In the genomic region with DNA sequence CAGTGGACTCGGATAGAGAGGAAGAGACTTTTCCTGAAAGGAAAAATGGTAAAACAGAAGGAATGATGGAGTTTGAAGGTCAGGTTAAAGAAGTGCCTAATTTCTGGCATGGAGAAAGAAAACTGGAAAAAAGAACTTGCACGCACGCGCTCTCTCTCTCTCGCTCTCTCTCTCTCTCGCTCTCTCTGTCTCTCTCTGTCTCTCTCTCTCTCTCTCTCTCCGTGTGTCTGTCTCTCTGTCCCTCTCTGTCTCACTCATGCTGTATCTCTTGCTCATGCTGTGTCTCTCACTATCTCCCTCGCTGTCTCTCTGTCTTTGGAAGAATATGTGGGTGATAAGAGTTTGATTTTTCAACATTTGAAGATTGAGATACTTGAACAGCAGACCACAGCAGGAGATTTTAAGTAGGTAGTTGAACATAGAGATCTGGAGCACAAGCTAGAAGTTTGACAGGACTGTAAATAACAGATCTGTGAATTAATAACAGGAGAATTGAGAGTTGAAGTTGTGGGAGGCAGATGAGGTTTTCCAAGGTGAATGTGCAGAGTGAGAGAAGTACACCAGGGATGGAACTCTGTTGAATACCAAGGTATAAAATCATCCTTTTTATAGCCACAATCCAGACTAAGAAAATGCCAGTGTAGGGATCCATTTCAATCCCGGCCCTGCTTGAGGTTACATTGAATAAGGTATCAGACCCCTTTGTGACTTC, we compare ENCODE assay signal across 14 cellular contexts. TPM values are rescaled to one million over a fixed set of nuclear protein-coding genes. Genes with fewer than 3 reads are reported as not detected.
DNase-seq lines count a peak whose midpoint lies in the region; ATAC-seq and TF ChIP-seq lines count a peak whose summit lies in the region.
"Had no signal": no experiment of that assay in that cellular context is flagged by ENCODE, and none has a peak within 500 bp of the region (broad histone marks: within the 10 kb centered on the region; RNA-seq: fewer than 3 reads in every experiment).

No MANE protein-coding gene starts in this region.

- no peak for TF ChIP-seq RAD21 in IMR-90 (IDR thresholded peaks at IDR 0.05; ENCODE audit: low read length)

- no peak overlapping the region for H4K5ac ChIP-seq in IMR-90 (ENCODE audit: low read depth, low read length)

- POLR2A ChIA-PET in MCF 10A (lab: Yijun Ruan, JAX) (no interaction called here), IMR-90 (lab: Charles Lee; ENCODE audit: unreplicated experiment) (interaction anchor here (0.6 kb wide), 1 partner anchor 58 kb away, joined by 4 read pairs; no protein-coding TSS in a partner anchor)

- no peak overlapping the region for H3K4ac ChIP-seq in IMR-90 (ENCODE audit: low read depth, low read length)

- peak overlapping the region; percentile 3 for H3K27ac Mint-ChIP-seq in MCF 10A (ENCODE audit: low read depth, unreplicated experiment)
- peak overlapping the region; percentile 1 to 7 for H3K27ac Mint-ChIP-seq in effector memory CD8-positive, alpha-beta T cell

- no peaks in the 10 kb centered on the region for H3K36me3 Mint-ChIP-seq in MCF 10A (ENCODE audit: insufficient read depth, unreplicated experiment)
- peaks cover 7% of the 10 kb centered on the region for H3K36me3 Mint-ChIP-seq in effector memory CD8-positive, alpha-beta T cell (ENCODE audit: insufficient read depth)

- H2AFZ ChIP-seq in IMR-90 (replicated peaks; ENCODE audit: low read length, poor library complexity) = no peak overlapping the region

- H3K23ac ChIP-seq in IMR-90 (ENCODE audit: low read depth, low read length) = no peak overlapping the region

- CTCF ChIA-PET in MCF 10A (lab: Yijun Ruan, JAX) (no interaction called here), IMR-90 (lab: Yijun Ruan, JAX) (no interaction called here)

- no peaks in the 10 kb centered on the region for H3K9me3 Mint-ChIP-seq in MCF 10A (ENCODE audit: unreplicated experiment)
- H3K9me3 Mint-ChIP-seq in effector memory CD8-positive, alpha-beta T cell = no peaks in the 10 kb centered on the region

- intact Hi-C loops in MCF 10A (cut with micrococcal nuclease) (no loop called here), breast epithelium (cut with DNase I; ENCODE audit: low total_unique reads) (no loop called here), IMR-90 (cut with micrococcal nuclease) (no loop called here)

- DNase-seq in MCF 10A (ENCODE audit: unreplicated experiment) = no peak
- no peak for DNase-seq in breast epithelium (ENCODE audit: low spot score in 2 of 2)
- peak; percentile 25 for DNase-seq in IMR-90
- DNase-seq in effector memory CD8-positive, alpha-beta T cell = no peak
- DNase-seq in renal cortical epithelial cell (ENCODE audit: low read depth) = peak; percentile 90
- no peak for DNase-seq in NCI-H524 treated with DMSO at 0.1 percent for 48 hours (lab: John Stamatoyannopoulos, UW)
- no peak for DNase-seq in SJCRH30
- no peak for DNase-seq in NCI-H2196 (lab: John Stamatoyannopoulos, UW; ENCODE audit: unreplicated experiment)
- DNase-seq: BE2C; mucosa of descending colon; NCI-H2081 treated with DMSO at 0.1 percent for 48 hours; SHP77; stimulated activated CD4-positive, alpha-beta T cell treated with anti-CD3 and anti-CD28 coated beads, Interleukin-2, amount 100 ng/mL, for 24 hours; uterus had no signal

- 80% methylated on average over 1 of the region's 9 CpGs; no CpG with 5 or more reads in 1 of the 2 experiments for WGBS in IMR-90 (ENCODE audit: extremely low coverage in 2 of 2, insufficient read length in 1 of 2), 2 experiments

- H3K56ac ChIP-seq in IMR-90 (ENCODE audit: extremely low read depth, insufficient read depth, low read length) = no peak overlapping the region

- no peak overlapping the region for H3K4me3 Mint-ChIP-seq in MCF 10A (ENCODE audit: unreplicated experiment)
- no peak overlapping the region for H3K4me3 Mint-ChIP-seq in effector memory CD8-positive, alpha-beta T cell

- dilution Hi-C loops in IMR-90 (cut with HindIII; ENCODE audit: low sequenced_read_pairs, unreplicated experiment) = no loop called here

- H3K27ac ChIP-seq in breast epithelium = no peak overlapping the region
- H3K27ac ChIP-seq in IMR-90 (ENCODE audit: insufficient read depth, low read length) = no peak overlapping the region
- no peak overlapping the region for H3K27ac ChIP-seq in SJCRH30
- H3K27ac ChIP-seq: uterus had no signal

- TF ChIP-seq CTCF in MCF 10A (IDR thresholded peaks at IDR 0.05; ENCODE audit: unreplicated experiment) = no peak
- TF ChIP-seq CTCF in breast epithelium (IDR thresholded peaks at IDR 0.05) = no peak
- no peak for TF ChIP-seq CTCF in IMR-90 (conservative IDR thresholded peaks at IDR 0.05; ENCODE audit: low read depth, low read length)

- H3K4me1 Mint-ChIP-seq in MCF 10A (ENCODE audit: insufficient read depth, unreplicated experiment) = peaks cover 5% of the 10 kb centered on the region
- H3K4me1 Mint-ChIP-seq in effector memory CD8-positive, alpha-beta T cell (ENCODE audit: low read depth in 2 of 2) = peaks cover 29 to 73% of the 10 kb centered on the region in 2 donors

- H3K4me1 ChIP-seq in breast epithelium (no peaks in the 10 kb centered on the region), IMR-90 (ENCODE audit: control insufficient read depth, insufficient read depth, low read length) (peaks cover 4% of the 10 kb centered on the region), SJCRH30 (no peaks in the 10 kb centered on the region)
- H3K4me1 ChIP-seq: BE2C, uterus had no signal

- ATAC-seq in IMR-90 (ENCODE audit: low read depth) = peak; percentile 18; the same call in 1 of the 2 replicates
- ATAC-seq in effector memory CD8-positive, alpha-beta T cell (replicated peaks) = no peak
- ATAC-seq: mucosa of descending colon had no signal

- no peak overlapping the region for H4K91ac ChIP-seq in IMR-90 (ENCODE audit: insufficient read depth, low read depth, low read length)

- H3K27me3 ChIP-seq in breast epithelium (no peaks in the 10 kb centered on the region), IMR-90 (ENCODE audit: control insufficient read depth, insufficient read depth, low read length) (no peaks in the 10 kb centered on the region), SJCRH30 (no peaks in the 10 kb centered on the region)
- H3K27me3 ChIP-seq: BE2C, uterus had no signal

- H3K4me2 ChIP-seq in IMR-90 (ENCODE audit: low read depth, low read length) = no peak overlapping the region

- H3K9ac ChIP-seq in IMR-90 (ENCODE audit: low read depth, low read length) = no peak overlapping the region

- no peaks in the 10 kb centered on the region for H3K9me3 ChIP-seq in breast epithelium
- no peaks in the 10 kb centered on the region for H3K9me3 ChIP-seq in IMR-90 (ENCODE audit: control insufficient read depth, insufficient read depth, low read length)
- no peaks in the 10 kb centered on the region for H3K9me3 ChIP-seq in SJCRH30 (replicated peaks)
- H3K9me3 ChIP-seq: BE2C, mucosa of descending colon, uterus had no signal

- peaks cover 32 to 57% of the 10 kb centered on the region in 2 experiments for H3K79me1 ChIP-seq in IMR-90 (ENCODE audit: low read depth in 1 of 2, low read length in 2 of 2)

- H4K8ac ChIP-seq in IMR-90 (ENCODE audit: low read depth in 2 of 2, low read length in 2 of 2) = no peak overlapping the region

- no peak overlapping the region for H2AK9ac ChIP-seq in IMR-90 (replicated peaks; ENCODE audit: low read depth, low read length, poor library complexity)

- H2BK20ac ChIP-seq in IMR-90 (ENCODE audit: low read depth, low read length) = no peak overlapping the region

- H2BK15ac ChIP-seq in IMR-90 (ENCODE audit: low read depth, low read length) = no peak overlapping the region

- no peak for TF ChIP-seq POLR2A in breast epithelium (IDR thresholded peaks at IDR 0.05)
- TF ChIP-seq POLR2A in IMR-90 (IDR thresholded peaks at IDR 0.05; ENCODE audit: low read depth, low read length) = no peak

- H3K18ac ChIP-seq in IMR-90 (ENCODE audit: low read depth, low read length) = no peak overlapping the region

- H3K36me3 ChIP-seq in breast epithelium = no peaks in the 10 kb centered on the region
- H3K36me3 ChIP-seq in IMR-90 (ENCODE audit: control insufficient read depth, insufficient read depth, low read length) = peaks cover under 1% of the 10 kb centered on the region; the same call in 1 of the 2 replicates
- H3K36me3 ChIP-seq in SJCRH30 = no peaks in the 10 kb centered on the region
- H3K36me3 ChIP-seq: BE2C, uterus had no signal

- no peak overlapping the region for H3K14ac ChIP-seq in IMR-90 (replicated peaks; ENCODE audit: low read depth, low read length)

- H3K4me3 ChIP-seq in breast epithelium = no peak overlapping the region
- H3K4me3 ChIP-seq in IMR-90 (ENCODE audit: insufficient read depth, low read depth, low read length) = no peak overlapping the region
- no peak overlapping the region for H3K4me3 ChIP-seq in SJCRH30
- H3K4me3 ChIP-seq: mucosa of descending colon, uterus had no signal

- H2BK5ac ChIP-seq in IMR-90 (ENCODE audit: low read depth, low read length, poor library complexity, severe bottlenecking) = no peak overlapping the region

- H2AK5ac ChIP-seq in IMR-90 (ENCODE audit: low read depth, low read length) = no peak overlapping the region

- H3K27me3 Mint-ChIP-seq in MCF 10A (ENCODE audit: insufficient read depth, unreplicated experiment) = no peaks in the 10 kb centered on the region
- H3K27me3 Mint-ChIP-seq in effector memory CD8-positive, alpha-beta T cell = no peaks in the 10 kb centered on the region

- in situ Hi-C loops in IMR-90 (cut with MboI; ENCODE audit: low sequenced_read_pairs) = no loop called here

- BruUV-seq in MCF 10A (replicated peaks; lab: Mats Ljungman, UMichigan) (no TSS peak), IMR-90 (replicated peaks; lab: Mats Ljungman, UMichigan) (no TSS peak)

- H4K20me1 ChIP-seq in IMR-90 (ENCODE audit: insufficient read depth, low read length) = peaks cover 12% of the 10 kb centered on the region; the same call in 1 of the 2 replicates

- H2BK120ac ChIP-seq in IMR-90 (ENCODE audit: low read depth, low read length) = no peak overlapping the region

- peaks cover 4% of the 10 kb centered on the region; the same call in 1 of the 2 replicates for H3K9me1 ChIP-seq in IMR-90 (ENCODE audit: insufficient read depth, low read length)

TF ChIP-seq in IMR-90, 13 proteins besides CTCF, POLR2A, EP300 and RAD21 (continues in another document):
- TF ChIP-seq, protein P1, sequence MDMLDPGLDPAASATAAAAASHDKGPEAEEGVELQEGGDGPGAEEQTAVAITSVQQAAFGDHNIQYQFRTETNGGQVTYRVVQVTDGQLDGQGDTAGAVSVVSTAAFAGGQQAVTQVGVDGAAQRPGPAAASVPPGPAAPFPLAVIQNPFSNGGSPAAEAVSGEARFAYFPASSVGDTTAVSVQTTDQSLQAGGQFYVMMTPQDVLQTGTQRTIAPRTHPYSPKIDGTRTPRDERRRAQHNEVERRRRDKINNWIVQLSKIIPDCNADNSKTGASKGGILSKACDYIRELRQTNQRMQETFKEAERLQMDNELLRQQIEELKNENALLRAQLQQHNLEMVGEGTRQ (IDR thresholded peaks at IDR 0.05; ENCODE audit: low read depth, low read length) = no peak
- no peak for TF ChIP-seq MAZ (IDR thresholded peaks at IDR 0.05; ENCODE audit: borderline replicate concordance, low read depth, low read length)

RNA-seq across cellular contexts. Expression of a gene that starts 33.1 kb away (rescaled TPM):
- total RNA-seq in MCF 10A (2022) (11.2 and 14.5 TPM in 2 replicates), breast epithelium (100 to 1,000 TPM; 208 to 458 (median 347) TPM), IMR-90 (2012; rRNA removed) (137 and 212 TPM in 2 replicates), renal cortical epithelial cell (152 and 341 TPM in 2 replicates)
- polyA plus RNA-seq in IMR-90 (2012; rRNA removed) = 138 and 153 TPM in 2 replicates
- polyA plus RNA-seq in IMR-90 (2012; cell fraction: cytosol; rRNA removed) = 10.8 and 15.8 TPM in 2 replicates
- polyA plus RNA-seq in IMR-90 (2012; cell fraction: nucleus; rRNA removed; ENCODE audit: low replicate concordance) = 20.6 and 239 TPM in 2 replicates
- 51.2 and 57.8 TPM in 2 replicates for total RNA-seq in SJCRH30 (2014; rRNA removed; shearing (Covaris generic))

Comparison
In these comparisons a context has a peak if more than half of its experiments do, and no peak if none do; other contexts are left out.
1. DNase-seq: peak in IMR-90 (single experiment) and renal cortical epithelial cell (single experiment); none in MCF 10A (single experiment), breast epithelium (0 of 2), effector memory CD8-positive, alpha-beta T cell (0 of 3), NCI-H524 treated with DMSO at 0.1 percent for 48 hours (single experiment), SJCRH30 (0 of 2) and NCI-H2196 (single experiment).